Comparison of ENCODE assay signal across 23 cellular contexts in the genomic region with DNA sequence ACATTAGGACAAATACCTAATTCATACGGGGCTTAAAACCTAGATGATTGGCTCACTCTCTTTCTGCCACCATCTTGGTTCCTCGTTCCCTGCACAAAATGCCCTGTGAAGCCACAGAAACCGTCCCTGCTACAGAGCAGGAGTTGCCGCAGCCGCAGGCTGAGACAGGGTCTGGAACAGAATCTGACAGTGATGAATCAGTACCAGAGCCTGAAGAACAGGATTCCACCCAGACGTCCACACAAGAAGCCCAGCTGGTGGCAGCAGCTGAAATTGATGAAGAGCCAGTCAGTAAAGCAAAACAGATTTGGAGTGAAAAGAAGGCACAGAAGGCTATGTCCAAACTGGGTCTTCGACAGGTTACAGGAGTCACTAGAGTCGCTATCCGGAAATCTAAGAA. TPM values are rescaled to one million over a fixed set of nuclear protein-coding genes. Genes with fewer than 3 reads are reported as not detected.
"Had no signal": no experiment of that assay in that cellular context is flagged by ENCODE, and none has a peak within 500 bp of the region (broad histone marks: within the 10 kb centered on the region; RNA-seq: fewer than 3 reads in every experiment).

No MANE protein-coding gene starts in this region.

- H3K27me3 ChIP-seq: right atrium auricular region, transverse colon, uterus had no signal

- DNase-seq: cerebellar nuclear complex; foreskin fibroblast; immature natural killer cell; left colon; left ventricle myocardium superior; mesenchymal stem cell; naive thymus-derived CD8-positive, alpha-beta T cell; sigmoid colon; small intestine; stimulated activated CD4-positive, alpha-beta T cell treated with anti-CD3 and anti-CD28 coated beads, Interleukin-12 subunit alpha, Interleukin-12 subunit beta, amount 100 ng/mL, for 4 hours; stimulated activated naive CD4-positive, alpha-beta T cell; stomach; substantia nigra; transverse colon; uterus had no signal

- H3K4me1 Mint-ChIP-seq: immature natural killer cell had no signal

- ATAC-seq: left colon; left ventricle myocardium superior; naive thymus-derived CD8-positive, alpha-beta T cell had no signal

- H3K9me3 ChIP-seq: right atrium auricular region, sigmoid colon, stomach, thoracic aorta, transverse colon, uterus had no signal

- H3K9me3 Mint-ChIP-seq: dendritic cell treated with granulocyte-macrophage colony-stimulating factor and Interleukin-4, amounts not matched to agents 40 ng/mL and 50 ng/mL, for 4 days had no signal

- H3K4me3 ChIP-seq: lung, right atrium auricular region, sigmoid colon, stomach, thoracic aorta, transverse colon, uterus had no signal

- H3K27ac ChIP-seq: right atrium auricular region, sigmoid colon, stomach, thoracic aorta, transverse colon, uterus had no signal

- H3K4me3 Mint-ChIP-seq: dendritic cell treated with granulocyte-macrophage colony-stimulating factor and Interleukin-4, amounts not matched to agents 40 ng/mL and 50 ng/mL, for 4 days; immature natural killer cell; naive thymus-derived CD8-positive, alpha-beta T cell had no signal

- H3K36me3 Mint-ChIP-seq: immature natural killer cell; naive thymus-derived CD8-positive, alpha-beta T cell had no signal

- H3K27ac Mint-ChIP-seq: dendritic cell treated with granulocyte-macrophage colony-stimulating factor and Interleukin-4, amounts not matched to agents 40 ng/mL and 50 ng/mL, for 4 days; immature natural killer cell; naive thymus-derived CD8-positive, alpha-beta T cell had no signal

- H3K36me3 ChIP-seq: right atrium auricular region, sigmoid colon, stomach, thoracic aorta, transverse colon, uterus had no signal

- FAIRE-seq: colon, endothelial cell of umbilical vein had no signal

- H3K4me1 ChIP-seq: right atrium auricular region, sigmoid colon, stomach, transverse colon, uterus had no signal

RNA-seq across cellular contexts. Expression of a gene that starts 34.3 kb away (rescaled TPM):
- total RNA-seq: osteocyte, transverse colon had no signal
- polyA plus RNA-seq: endothelial cell of umbilical vein, neural cell had no signal
